21 cellular contexts compared by ENCODE assay signal in genomic region chr7:1106783-1107421, GRCh38. TPM values are rescaled to one million over a fixed set of nuclear protein-coding genes. Genes with fewer than 3 reads are reported as not detected.
"Had no signal": no experiment of that assay in that cellular context is flagged by ENCODE, and none has a peak within 500 bp of the region (broad histone marks: within the 10 kb centered on the region; RNA-seq: fewer than 3 reads in every experiment).

No MANE protein-coding gene starts in this region.

- H3K27me3 Mint-ChIP-seq: activated CD4-positive, alpha-beta T cell treated with anti-CD3 and anti-CD28 coated beads, Interleukin-2, amount 10 ng/mL, durations not matched to agents 24 days and 14 days; activated naive CD4-positive, alpha-beta T cell treated with anti-CD3 and anti-CD28 coated beads, Interleukin-2, amount 10 ng/mL, durations not matched to agents 7 days and 5 days; activated T-helper 17 cell treated with anti-CD3 and anti-CD28 coated beads, Interleukin-2, amount 50 U/mL, for 72 hours; naive thymus-derived CD8-positive, alpha-beta T cell had no signal

- FAIRE-seq: colon, endothelial cell of umbilical vein had no signal

- H3K4me2 ChIP-seq: hepatocyte had no signal

- DNase-seq: activated CD4-positive, alpha-beta T cell treated with anti-CD3 and anti-CD28 coated beads, Interleukin-2, amount 10 ng/mL, durations not matched to agents 24 days and 14 days; activated naive CD4-positive, alpha-beta T cell treated with anti-CD3 and anti-CD28 coated beads, Interleukin-2, amount 10 ng/mL, durations not matched to agents 7 days and 5 days; activated T-cell treated with anti-CD3 and anti-CD28 coated beads for 4 hours; adrenal gland; brain microvascular endothelial cell; foreskin melanocyte; mammary epithelial cell; naive thymus-derived CD8-positive, alpha-beta T cell; occipital lobe; stimulated activated CD4-positive, alpha-beta T cell treated with anti-CD3 and anti-CD28 coated beads, Interleukin-15, amount 100 ng/mL, for 24 hours; stimulated activated CD4-positive, alpha-beta T cell treated with anti-CD3 and anti-CD28 coated beads, Interleukin-4, amount 100 ng/mL, for 4 hours; tibial artery had no signal

- H3K36me3 Mint-ChIP-seq: activated naive CD4-positive, alpha-beta T cell treated with anti-CD3 and anti-CD28 coated beads, Interleukin-2, amount 10 ng/mL, durations not matched to agents 7 days and 5 days had no signal

- H3K27ac ChIP-seq: adrenal gland, brain microvascular endothelial cell, hepatocyte, prostate gland, tibial artery had no signal

- H3K36me3 ChIP-seq: adrenal gland, brain microvascular endothelial cell, prostate gland, tibial artery had no signal

- H3K4me1 ChIP-seq: adrenal gland, prostate gland had no signal

- H3K9me3 ChIP-seq: adrenal gland, mucosa of descending colon, prostate gland, tibial artery had no signal

- ATAC-seq: activated T-helper 17 cell treated with anti-CD3 and anti-CD28 coated beads, Interleukin-2, amount 50 U/mL, for 72 hours; mucosa of descending colon; naive thymus-derived CD8-positive, alpha-beta T cell; SK-N-SH treated with all-trans-retinoic acid at 6 μM for 48 hours had no signal

- H3K9me3 Mint-ChIP-seq: activated CD4-positive, alpha-beta T cell treated with anti-CD3 and anti-CD28 coated beads, Interleukin-2, amount 10 ng/mL, durations not matched to agents 24 days and 14 days; activated naive CD4-positive, alpha-beta T cell treated with anti-CD3 and anti-CD28 coated beads, Interleukin-2, amount 10 ng/mL, durations not matched to agents 7 days and 5 days; activated T-helper 17 cell treated with anti-CD3 and anti-CD28 coated beads, Interleukin-2, amount 50 U/mL, for 72 hours; naive thymus-derived CD8-positive, alpha-beta T cell; T-helper 1 cell treated with Interleukin-12 subunit alpha and Interleukin-12 subunit beta and Interleukin-4 antibody, amounts not matched to agents 30 μg/mL and 1 μg/mL, for 36 hours had no signal

- H3K27ac Mint-ChIP-seq: activated CD4-positive, alpha-beta T cell treated with anti-CD3 and anti-CD28 coated beads, Interleukin-2, amount 10 ng/mL, durations not matched to agents 24 days and 14 days; activated naive CD4-positive, alpha-beta T cell treated with anti-CD3 and anti-CD28 coated beads, Interleukin-2, amount 10 ng/mL, durations not matched to agents 7 days and 5 days; activated T-helper 17 cell treated with anti-CD3 and anti-CD28 coated beads, Interleukin-2, amount 50 U/mL, for 72 hours; T-helper 1 cell treated with Interleukin-12 subunit alpha and Interleukin-12 subunit beta and Interleukin-4 antibody, amounts not matched to agents 30 μg/mL and 1 μg/mL, for 36 hours had no signal

- H3K4me3 Mint-ChIP-seq: activated CD4-positive, alpha-beta T cell treated with anti-CD3 and anti-CD28 coated beads, Interleukin-2, amount 10 ng/mL, durations not matched to agents 24 days and 14 days; activated naive CD4-positive, alpha-beta T cell treated with anti-CD3 and anti-CD28 coated beads, Interleukin-2, amount 10 ng/mL, durations not matched to agents 7 days and 5 days; activated T-helper 17 cell treated with anti-CD3 and anti-CD28 coated beads, Interleukin-2, amount 50 U/mL, for 72 hours; naive thymus-derived CD8-positive, alpha-beta T cell; T-helper 1 cell treated with Interleukin-12 subunit alpha and Interleukin-12 subunit beta and Interleukin-4 antibody, amounts not matched to agents 30 μg/mL and 1 μg/mL, for 36 hours had no signal

- H3K4me3 ChIP-seq: adrenal gland, hepatocyte, mucosa of descending colon, prostate gland, tibial artery had no signal

- H3K27me3 ChIP-seq: adrenal gland, brain microvascular endothelial cell, hepatocyte, tibial artery had no signal

- H2AFZ ChIP-seq: hepatocyte had no signal

RNA-seq across cellular contexts. Expression of gene GPER1, which starts 19.0 kb away (rescaled TPM):
- total RNA-seq: activated CD4-positive, alpha-beta T cell treated with anti-CD3 and anti-CD28 coated beads, Interleukin-2, amount 10 ng/mL, durations not matched to agents 24 days and 14 days; activated CD8-positive, alpha-beta memory T cell treated with anti-CD3 and anti-CD28 coated beads for 36 hours had no signal
